In the genomic region with DNA sequence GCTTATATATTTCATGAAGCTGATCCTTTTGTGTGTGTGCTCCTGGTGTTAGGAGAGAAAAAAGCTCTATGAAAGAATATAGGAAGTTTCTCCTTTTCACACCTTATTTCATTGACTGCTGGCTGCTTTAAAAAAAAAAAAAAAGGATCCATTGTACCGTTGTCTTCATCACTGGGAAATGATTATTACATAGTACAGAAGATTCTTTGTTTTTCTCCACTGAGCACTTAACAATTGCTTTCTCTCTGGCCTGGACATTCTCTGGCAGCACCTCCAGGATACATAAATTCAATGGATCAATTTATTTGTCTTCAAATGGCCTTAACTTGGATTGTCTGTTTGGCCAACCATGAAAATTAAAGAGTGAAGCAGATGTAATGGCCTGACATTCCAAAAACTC, we compare ENCODE assay signal across 18 cellular contexts. TPM values are rescaled to one million over a fixed set of nuclear protein-coding genes. Genes with fewer than 3 reads are reported as not detected.
A peak's percentile ranks its signal among the peaks of the same experiment; 100 is the strongest.
DNase-seq lines count a peak whose midpoint lies in the region; ATAC-seq and TF ChIP-seq lines count a peak whose summit lies in the region.
"Had no signal": no experiment of that assay in that cellular context is flagged by ENCODE, and none has a peak within 500 bp of the region (broad histone marks: within the 10 kb centered on the region; RNA-seq: fewer than 3 reads in every experiment).

No MANE protein-coding gene starts in this region.

- ATAC-seq in GM19463 (IDR thresholded peaks at IDR 0.05; ENCODE audit: unreplicated experiment): no peak

- H3K9me3 Mint-ChIP-seq in neural progenitor cell: no peaks in the 10 kb centered on the region
- H3K9me3 Mint-ChIP-seq: H9 had no signal

- H3K79me2 ChIP-seq in neural progenitor cell (ENCODE audit: low read depth): no peaks in the 10 kb centered on the region

- no peaks in the 10 kb centered on the region for H3K9me3 ChIP-seq in neural progenitor cell (ENCODE audit: low read depth)

- no peaks in the 10 kb centered on the region for H3F3A ChIP-seq in neural progenitor cell (ENCODE audit: low read depth)

- H3K27me3 ChIP-seq in dorsolateral prefrontal cortex: no peaks in the 10 kb centered on the region
- no peaks in the 10 kb centered on the region for H3K27me3 ChIP-seq in neural progenitor cell
- H3K27me3 ChIP-seq: BLaER1 had no signal

- peaks cover 5% of the 10 kb centered on the region for H3K27me3 Mint-ChIP-seq in neural progenitor cell (ENCODE audit: insufficient read depth, low read depth)

- H3K27ac Mint-ChIP-seq in neural progenitor cell: no peak overlapping the region
- H3K27ac Mint-ChIP-seq: CD14-positive monocyte; CD4-positive, alpha-beta memory T cell; H9 had no signal

- peak overlapping the region; percentile 17 for H2AFZ ChIP-seq in neural progenitor cell (replicated peaks)

- no peak overlapping the region for H3K4me2 ChIP-seq in neural progenitor cell
- H3K4me2 ChIP-seq: BLaER1 had no signal

- H4K20me1 ChIP-seq in neural progenitor cell (ENCODE audit: low read depth): no peaks in the 10 kb centered on the region
- H4K20me1 ChIP-seq: BLaER1 had no signal

- peaks cover 18% of the 10 kb centered on the region for H3K4me1 Mint-ChIP-seq in neural progenitor cell

- peaks cover 9% of the 10 kb centered on the region for H3K4me1 ChIP-seq in neural progenitor cell
- H3K4me1 ChIP-seq: BLaER1 had no signal

- DNase-seq in NCI-H446 treated with DMSO at 0.1 percent for 48 hours (lab: John Stamatoyannopoulos, UW): peak; percentile 36
- DNase-seq in dorsolateral prefrontal cortex: no peak
- no peak for DNase-seq in neural progenitor cell (ENCODE audit: low spot score)
- no peak for DNase-seq in putamen (ENCODE audit: low spot score)
- DNase-seq in activated CD4-positive, alpha-beta T cell treated with anti-CD3 and anti-CD28 coated beads, Interleukin-2, amount 50 U/mL, for 1 hour: no peak
- no peak for DNase-seq in ureter (ENCODE audit: low spot score)
- DNase-seq: 8988T; CD4-positive, alpha-beta memory T cell; DMS153; DMS79; GDM1; H9 had no signal

- no peak overlapping the region for H3K9ac ChIP-seq in neural progenitor cell
- H3K9ac ChIP-seq: BLaER1 had no signal

- H3K36me3 Mint-ChIP-seq in neural progenitor cell: no peaks in the 10 kb centered on the region
- H3K36me3 Mint-ChIP-seq: CD14-positive monocyte; CD4-positive, alpha-beta memory T cell had no signal

- intact Hi-C loops in dorsolateral prefrontal cortex (cut with DNase I): loop anchor here in 1 of 2 donors (5.0 kb wide), 1 partner anchor 50 kb away; no protein-coding TSS in a partner anchor

- TF ChIP-seq CTCF in dorsolateral prefrontal cortex (IDR thresholded peaks at IDR 0.05 in 54 of 56, conservative IDR thresholded peaks at IDR 0.05 in 2 of 56; ENCODE audit: low read depth in 1 of 56, partially characterized antibody in 56 of 56): no peak
- TF ChIP-seq CTCF in neural progenitor cell (IDR thresholded peaks at IDR 0.05): no peak

- H3K36me3 ChIP-seq in neural progenitor cell: no peaks in the 10 kb centered on the region
- H3K36me3 ChIP-seq: BLaER1 had no signal

- H3K4me3 ChIP-seq in dorsolateral prefrontal cortex (no peak overlapping the region), neural progenitor cell (no peak overlapping the region)
- H3K4me3 ChIP-seq: BLaER1 had no signal

- peak overlapping the region in 35 of 59 donors; percentile 6 to 87 (median 67) for H3K27ac ChIP-seq in dorsolateral prefrontal cortex
- H3K27ac ChIP-seq in neural progenitor cell: no peak overlapping the region
- H3K27ac ChIP-seq: BLaER1, HL-60 had no signal

- no peak overlapping the region for H3K4me3 Mint-ChIP-seq in neural progenitor cell
- H3K4me3 Mint-ChIP-seq: CD14-positive monocyte; CD4-positive, alpha-beta memory T cell; H9 had no signal

RNA-seq across cellular contexts. Expression of a gene that starts 37.2 kb away (rescaled TPM):
- 10 to 100 TPM; 12.7 to 30.0 (median 19.6) TPM for total RNA-seq in dorsolateral prefrontal cortex
- 23.0 and 31.2 TPM in 2 replicates for total RNA-seq in neural progenitor cell (ENCODE audit: low replicate concordance)
- 16.6 TPM for total RNA-seq in ureter

RNA-seq across cellular contexts. Expression of a gene that starts 37.4 kb away (rescaled TPM):
- total RNA-seq in dorsolateral prefrontal cortex (10 to 100 TPM; 16.6 to 37.5 (median 26.2) TPM), neural progenitor cell (ENCODE audit: low replicate concordance) (18.1 and 28.7 TPM in 2 replicates), ureter (22.3 TPM)

RNA-seq across cellular contexts. Expression of a gene that starts 53.1 kb away (rescaled TPM):
- 100 to 1,000 TPM in 15 of 120 experiments, 10 to 100 TPM in 105; 16.5 to 176 (median 55.2) TPM for total RNA-seq in dorsolateral prefrontal cortex
- total RNA-seq in neural progenitor cell (ENCODE audit: low replicate concordance): 0.09 TPM in 1 of 2 replicates, not detected in the other
- total RNA-seq in ureter: 15.5 TPM
- total RNA-seq: A673; CD4-positive, alpha-beta memory T cell; H1 had no signal

Comparison
In these comparisons a context has a peak if more than half of its experiments do, and no peak if none do; other contexts are left out.
1. RNA of a gene that starts 53.1 kb away (total RNA-seq): 16.5 to 176 TPM in dorsolateral prefrontal cortex and 15.5 TPM in ureter (single experiment); 0.09 TPM in neural progenitor cell; every median in the first group is over 10 times any median in the second.